33 cellular contexts compared by ENCODE assay signal in the genomic region with DNA sequence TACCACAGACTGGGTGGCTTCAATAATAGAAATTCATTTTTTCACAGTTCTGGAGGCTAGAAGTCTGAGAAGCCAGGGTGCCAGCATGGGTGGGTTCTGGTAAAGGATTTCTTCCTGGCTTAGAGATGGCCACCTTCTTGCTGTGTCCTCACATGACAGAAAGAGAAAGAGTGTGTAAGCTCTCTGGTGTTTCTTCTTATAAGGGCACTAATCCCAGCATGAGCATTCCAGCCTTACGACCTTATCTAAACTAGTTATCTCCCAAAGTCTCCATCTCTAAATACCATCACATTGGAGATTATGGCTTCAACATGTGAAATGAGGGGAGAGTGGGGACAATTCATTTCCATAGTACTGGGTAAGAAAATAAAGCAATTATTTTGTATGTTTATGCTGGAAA.
DNase-seq lines count a peak whose midpoint lies in the region; ATAC-seq and TF ChIP-seq lines count a peak whose summit lies in the region.
"Had no signal": no experiment of that assay in that cellular context is flagged by ENCODE, and none has a peak within 500 bp of the region (broad histone marks: within the 10 kb centered on the region; RNA-seq: fewer than 3 reads in every experiment).

No MANE protein-coding gene starts in this region.

- H3K79me1 ChIP-seq in mesendoderm (ENCODE audit: low read length) (no peaks in the 10 kb centered on the region), trophoblast cell (ENCODE audit: low read length) (no peaks in the 10 kb centered on the region)

- H3K9me2 ChIP-seq in SK-N-SH, result no peaks in the 10 kb centered on the region

- TF ChIP-seq RAD21 in SK-N-SH (IDR thresholded peaks at IDR 0.05; ENCODE audit: low read length), result no peak

- no peaks in the 10 kb centered on the region for H4K20me1 ChIP-seq in SK-N-SH (ENCODE audit: insufficient read depth)
- H4K20me1 ChIP-seq: BLaER1; BLaER1 treated with 17β-estradiol and CSF1 and Interleukin-3, amounts not matched to agents 10 nM and 100 nM had no signal

- H3K36me3 ChIP-seq in mesendoderm (ENCODE audit: control insufficient read depth, insufficient read depth, low read length), result no peaks in the 10 kb centered on the region
- no peaks in the 10 kb centered on the region for H3K36me3 ChIP-seq in trophoblast cell (ENCODE audit: control insufficient read depth in 1 of 2, insufficient read depth in 2 of 2, low read length in 2 of 2)
- H3K36me3 ChIP-seq in SK-N-SH (replicated peaks in 1 of 2; ENCODE audit: control insufficient read depth in 1 of 2, insufficient read depth in 2 of 2, low read length in 1 of 2), result no peaks in the 10 kb centered on the region
- H3K36me3 ChIP-seq: BE2C; BLaER1; BLaER1 treated with 17β-estradiol and CSF1 and Interleukin-3, amounts not matched to agents 10 nM and 100 nM had no signal

- H3K4ac ChIP-seq in mesendoderm (ENCODE audit: low read depth, low read length) (no peak overlapping the region), trophoblast cell (ENCODE audit: low read depth, low read length) (no peak overlapping the region)

- H3K14ac ChIP-seq in trophoblast cell (ENCODE audit: low read length), result no peak overlapping the region

- DNase-seq in EH (ENCODE audit: low read depth) (peak; percentile 1), mesendoderm (peak; percentile 68), trophoblast cell (peak; percentile 81 to 87), SK-N-SH (no peak), COLO829 (ENCODE audit: low spot score) (no peak)
- DNase-seq in stimulated activated naive CD8-positive, alpha-beta T cell treated with anti-CD3 and anti-CD28 coated beads, Interleukin-15, amount 100 ng/mL, for 72 hours, result no peak
- DNase-seq: 8988T; ACHN; AML-193; BE2C; C1 segment of cervical spinal cord; Caco-2; Calu3; CD4-positive, alpha-beta memory T cell; CD4-positive, alpha-beta T cell; CD4-positive, CD25-positive, alpha-beta regulatory T cell; CD8-positive, alpha-beta memory T cell; CD8-positive, alpha-beta T cell; COR-L47; DMS 273 treated with DMSO at 0.1 percent for 48 hours; DMS153; DMS53; DMS79; DMS79 treated with DMSO at 0.1 percent for 48 hours; DND-41; EL had no signal

- H2BK5ac ChIP-seq in mesendoderm (ENCODE audit: low read length) (no peak overlapping the region), trophoblast cell (ENCODE audit: low read depth, low read length, poor library complexity) (no peak overlapping the region)

- H3K4me3 Mint-ChIP-seq in stimulated activated naive CD8-positive, alpha-beta T cell treated with anti-CD3 and anti-CD28 coated beads, Interleukin-15, amount 100 ng/mL, for 72 hours, result no peak overlapping the region
- H3K4me3 Mint-ChIP-seq: B cell; CD14-positive monocyte; CD4-positive, alpha-beta memory T cell; CD4-positive, alpha-beta T cell; CD4-positive, CD25-positive, alpha-beta regulatory T cell; CD8-positive, alpha-beta memory T cell; CD8-positive, alpha-beta T cell had no signal

- no peak for ATAC-seq in stimulated activated naive CD8-positive, alpha-beta T cell treated with anti-CD3 and anti-CD28 coated beads, Interleukin-15, amount 100 ng/mL, for 72 hours
- ATAC-seq: A549; CD8-positive, alpha-beta T cell had no signal

- no peak for TF ChIP-seq CTCF in SK-N-SH (IDR thresholded peaks at IDR 0.05)

- no peaks in the 10 kb centered on the region for H3F3A ChIP-seq in SK-N-SH (replicated peaks; ENCODE audit: insufficient read depth)

- no peaks in the 10 kb centered on the region for H3K4me1 Mint-ChIP-seq in stimulated activated naive CD8-positive, alpha-beta T cell treated with anti-CD3 and anti-CD28 coated beads, Interleukin-15, amount 100 ng/mL, for 72 hours
- H3K4me1 Mint-ChIP-seq: B cell; CD14-positive monocyte; CD4-positive, alpha-beta memory T cell; CD4-positive, CD25-positive, alpha-beta regulatory T cell; CD8-positive, alpha-beta memory T cell had no signal

- H3K9me3 ChIP-seq in trophoblast cell (ENCODE audit: insufficient read depth, low read depth, low read length) (no peaks in the 10 kb centered on the region), SK-N-SH (no peaks in the 10 kb centered on the region)
- H3K9me3 ChIP-seq: A549; BE2C; BLaER1; BLaER1 treated with 17β-estradiol and CSF1 and Interleukin-3, amounts not matched to agents 10 nM and 100 nM; Caco-2 had no signal

- H3K27me3 ChIP-seq in mesendoderm (ENCODE audit: insufficient read depth, low read length, poor library complexity) (no peaks in the 10 kb centered on the region), trophoblast cell (ENCODE audit: insufficient read depth, low read length) (no peaks in the 10 kb centered on the region), SK-N-SH (ENCODE audit: insufficient read depth) (no peaks in the 10 kb centered on the region)
- H3K27me3 ChIP-seq: BE2C; BLaER1; BLaER1 treated with 17β-estradiol and CSF1 and Interleukin-3, amounts not matched to agents 10 nM and 100 nM had no signal

- H2AFZ ChIP-seq in trophoblast cell (ENCODE audit: insufficient read depth, low read length, poor library complexity), result no peak overlapping the region
- H2AFZ ChIP-seq in SK-N-SH (ENCODE audit: low read depth), result no peak overlapping the region

- H4K8ac ChIP-seq in mesendoderm (ENCODE audit: low read depth, low read length), result no peak overlapping the region
- H4K8ac ChIP-seq in trophoblast cell (ENCODE audit: low read depth, low read length), result no peak overlapping the region

- H3K4me1 ChIP-seq in mesendoderm (ENCODE audit: control insufficient read depth, low read depth, low read length) (no peaks in the 10 kb centered on the region), trophoblast cell (ENCODE audit: control insufficient read depth in 1 of 2, insufficient read depth in 2 of 2, low read length in 2 of 2) (no peaks in the 10 kb centered on the region), SK-N-SH (ENCODE audit: control insufficient read depth in 1 of 2, insufficient read depth in 2 of 2, low read depth in 1 of 2, low read length in 1 of 2) (no peaks in the 10 kb centered on the region)
- H3K4me1 ChIP-seq: A549; BE2C; BLaER1; BLaER1 treated with 17β-estradiol and CSF1 and Interleukin-3, amounts not matched to agents 10 nM and 100 nM; Caco-2 had no signal

- no peak overlapping the region for H4K5ac ChIP-seq in mesendoderm (ENCODE audit: low read length)

- H2BK120ac ChIP-seq in mesendoderm (ENCODE audit: low read depth, low read length), result no peak overlapping the region
- H2BK120ac ChIP-seq in trophoblast cell (ENCODE audit: insufficient read depth, low read length, poor library complexity), result no peak overlapping the region

- H3K27ac ChIP-seq in mesendoderm (ENCODE audit: low read depth, low read length) (no peak overlapping the region), trophoblast cell (ENCODE audit: low read depth, low read length) (no peak overlapping the region), SK-N-SH (ENCODE audit: low read depth in 2 of 2, low read length in 1 of 2) (no peak overlapping the region)
- H3K27ac ChIP-seq: 22Rv1; A549; BLaER1; BLaER1 treated with 17β-estradiol and CSF1 and Interleukin-3, amounts not matched to agents 10 nM and 100 nM; C4-2B had no signal

- H2BK12ac ChIP-seq in trophoblast cell (ENCODE audit: low read length), result no peak overlapping the region

- peaks cover 12 to 31% of the 10 kb centered on the region in 2 donors for H3K9me3 Mint-ChIP-seq in stimulated activated naive CD8-positive, alpha-beta T cell treated with anti-CD3 and anti-CD28 coated beads, Interleukin-15, amount 100 ng/mL, for 72 hours

- no peaks in the 10 kb centered on the region for H3K27me3 Mint-ChIP-seq in stimulated activated naive CD8-positive, alpha-beta T cell treated with anti-CD3 and anti-CD28 coated beads, Interleukin-15, amount 100 ng/mL, for 72 hours
- H3K27me3 Mint-ChIP-seq: B cell; CD4-positive, alpha-beta memory T cell; CD4-positive, alpha-beta T cell; CD4-positive, CD25-positive, alpha-beta regulatory T cell had no signal

- H3K18ac ChIP-seq in mesendoderm (ENCODE audit: low read length), result no peak overlapping the region
- H3K18ac ChIP-seq in trophoblast cell (ENCODE audit: low read length), result no peak overlapping the region

- CTCF ChIA-PET in SK-N-SH (lab: Yijun Ruan, JAX), result no interaction called here

- H3K56ac ChIP-seq in mesendoderm (ENCODE audit: low read length), result no peak overlapping the region

- H2BK15ac ChIP-seq in mesendoderm (replicated peaks; ENCODE audit: low read depth), result no peak overlapping the region

- no peak overlapping the region for H4K91ac ChIP-seq in trophoblast cell (ENCODE audit: low read depth, low read length)

- H3K79me2 ChIP-seq in mesendoderm (ENCODE audit: control insufficient read depth, insufficient read depth, low read length) (no peaks in the 10 kb centered on the region), trophoblast cell (ENCODE audit: control insufficient read depth, insufficient read depth, low read length, poor library complexity) (no peaks in the 10 kb centered on the region), SK-N-SH (ENCODE audit: insufficient read depth) (no peaks in the 10 kb centered on the region)

- TF ChIP-seq EP300 in SK-N-SH (IDR thresholded peaks at IDR 0.05; ENCODE audit: borderline replicate concordance in 1 of 2, low read depth in 1 of 2, low read length in 1 of 2), result no peak

- H3K4me2 ChIP-seq in mesendoderm (ENCODE audit: low read length), result no peak overlapping the region
- H3K4me2 ChIP-seq in trophoblast cell (ENCODE audit: low read length), result no peak overlapping the region
- no peak overlapping the region for H3K4me2 ChIP-seq in SK-N-SH
- H3K4me2 ChIP-seq: A549; BLaER1; BLaER1 treated with 17β-estradiol and CSF1 and Interleukin-3, amounts not matched to agents 10 nM and 100 nM had no signal

- no peak overlapping the region for H3K27ac Mint-ChIP-seq in stimulated activated naive CD8-positive, alpha-beta T cell treated with anti-CD3 and anti-CD28 coated beads, Interleukin-15, amount 100 ng/mL, for 72 hours
- H3K27ac Mint-ChIP-seq: B cell; CD14-positive monocyte; CD4-positive, alpha-beta memory T cell; CD4-positive, alpha-beta T cell; CD4-positive, CD25-positive, alpha-beta regulatory T cell; CD8-positive, alpha-beta memory T cell; CD8-positive, alpha-beta T cell had no signal

- POLR2A ChIA-PET in SK-N-SH (lab: Yijun Ruan, JAX), result no interaction called here

- no peak overlapping the region for H3K9ac ChIP-seq in mesendoderm (ENCODE audit: low read length)
- no peak overlapping the region for H3K9ac ChIP-seq in trophoblast cell (ENCODE audit: low read length)
- no peak overlapping the region for H3K9ac ChIP-seq in SK-N-SH
- H3K9ac ChIP-seq: BLaER1; BLaER1 treated with 17β-estradiol and CSF1 and Interleukin-3, amounts not matched to agents 10 nM and 100 nM had no signal

- H3K23ac ChIP-seq in mesendoderm (ENCODE audit: low read length), result no peak overlapping the region
- H3K23ac ChIP-seq in trophoblast cell (ENCODE audit: low read length), result no peak overlapping the region

- H2AK5ac ChIP-seq in mesendoderm (ENCODE audit: low read length) (no peak overlapping the region), trophoblast cell (ENCODE audit: low read length) (no peak overlapping the region)

- WGBS in mesendoderm (ENCODE audit: extremely low coverage, insufficient coverage, low lambda C conversion rate), result no CpG with 5 or more reads among the region's 1 CpG
- no CpG with 5 or more reads among the region's 1 CpG for WGBS in trophoblast cell (ENCODE audit: extremely low coverage, insufficient coverage, insufficient read length)
- 40% methylated on average over 1 of the region's 1 CpG for WGBS in SK-N-SH (ENCODE audit: low lambda C conversion rate)

- H4K12ac ChIP-seq in trophoblast cell (ENCODE audit: low read depth, low read length), result no peak overlapping the region

- H3K4me3 ChIP-seq in mesendoderm (ENCODE audit: low read length), result no peak overlapping the region
- H3K4me3 ChIP-seq in trophoblast cell (ENCODE audit: low read depth, low read length), result no peak overlapping the region
- H3K4me3 ChIP-seq in SK-N-SH (ENCODE audit: low read depth in 2 of 2, low read length in 1 of 2), result no peak overlapping the region
- H3K4me3 ChIP-seq: A549; BLaER1; BLaER1 treated with 17β-estradiol and CSF1 and Interleukin-3, amounts not matched to agents 10 nM and 100 nM had no signal

Comparison
In these comparisons a context has a peak if more than half of its experiments do, and no peak if none do; other contexts are left out.
1. DNase-seq: peak in EH (single experiment), mesendoderm (single experiment) and trophoblast cell (2 of 2); none in stimulated activated naive CD8-positive, alpha-beta T cell treated with anti-CD3 and anti-CD28 coated beads, Interleukin-15, amount 100 ng/mL, for 72 hours (0 of 2), SK-N-SH (single experiment) and COLO829 (single experiment).